In genomic region chr5:93578179-93578812, GRCh38 we compare ENCODE assay signal across 10 cellular contexts. TPM values are rescaled to one million over a fixed set of nuclear protein-coding genes. Genes with fewer than 3 reads are reported as not detected.
DNase-seq lines count a peak whose midpoint lies in the region; ATAC-seq, FAIRE-seq and TF ChIP-seq lines count a peak whose summit lies in the region.
"Had no signal": no experiment of that assay in that cellular context is flagged by ENCODE, and none has a peak within 500 bp of the region (broad histone marks: within the 10 kb centered on the region; RNA-seq: fewer than 3 reads in every experiment).

No MANE protein-coding gene starts in this region.

- peaks cover 2 to 28% (median 4%) of the 10 kb centered on the region in 4 donors for H3K27me3 ChIP-seq in liver (ENCODE audit: control insufficient read depth in 4 of 4, insufficient read depth in 4 of 4, low read length in 3 of 4)
- H3K27me3 ChIP-seq in HepG2 (ENCODE audit: control insufficient read depth in 1 of 2, insufficient read depth in 2 of 2, low read length in 2 of 2) = peaks cover 4 to 28% of the 10 kb centered on the region in 2 experiments; a peak in 4 of 5 replicates
- peaks cover 90% of the 10 kb centered on the region for H3K27me3 ChIP-seq in ectodermal cell (ENCODE audit: control insufficient read depth, insufficient read depth, low read length, poor library complexity, severe bottlenecking)
- peaks cover 0 to 3% of the 10 kb centered on the region in 2 donors for H3K27me3 ChIP-seq in uterus

- H3K4me1 Mint-ChIP-seq in naive thymus-derived CD8-positive, alpha-beta T cell = peaks cover 9 to 28% (median 24%) of the 10 kb centered on the region in 4 donors

- no peak for FAIRE-seq in HepG2 (lab: Jason Lieb, UNC)

- H4K20me1 ChIP-seq in HepG2 (ENCODE audit: insufficient read depth, low read length) = peaks cover 3% of the 10 kb centered on the region; the same call in 1 of the 2 replicates

- TF ChIP-seq CTCF in liver (IDR thresholded peaks at IDR 0.05; ENCODE audit: low read depth, low read length, missing input control) (no peak), HepG2 (CRISPR knock-in tag; IDR thresholded peaks at IDR 0.05) (no peak), uterus (IDR thresholded peaks at IDR 0.05) (no peak)

- peaks cover 0 to 8% (median 0%) of the 10 kb centered on the region in 3 donors for H3K36me3 Mint-ChIP-seq in naive thymus-derived CD8-positive, alpha-beta T cell

- H3K27ac ChIP-seq in liver (ENCODE audit: low read depth in 1 of 2, low read length in 2 of 2) (peak overlapping the region; percentile 58 to 86), HepG2 (ENCODE audit: extremely low read length, insufficient read depth, low read length) (no peak overlapping the region), ectodermal cell (ENCODE audit: insufficient read depth, low read depth, low read length, poor library complexity, severe bottlenecking) (no peak overlapping the region), uterus (peak overlapping the region; percentile 90 to 92)

- no peaks in the 10 kb centered on the region for H3K36me3 ChIP-seq in liver (ENCODE audit: control insufficient read depth in 4 of 4, insufficient read depth in 3 of 4, low read depth in 1 of 4, low read length in 3 of 4)
- no peaks in the 10 kb centered on the region for H3K36me3 ChIP-seq in HepG2 (replicated peaks in 1 of 2; ENCODE audit: control insufficient read depth in 1 of 2, insufficient read depth in 2 of 2, low read length in 2 of 2)
- no peaks in the 10 kb centered on the region for H3K36me3 ChIP-seq in ectodermal cell (ENCODE audit: control insufficient read depth, insufficient read depth, low read length)
- H3K36me3 ChIP-seq in uterus = no peaks in the 10 kb centered on the region

- peaks cover 0 to 4% (median 0%) of the 10 kb centered on the region in 9 donors for H3K9me3 Mint-ChIP-seq in naive thymus-derived CD8-positive, alpha-beta T cell

- ATAC-seq in HepG2 (no peak), HG02798 (IDR thresholded peaks at IDR 0.05; ENCODE audit: poor library complexity, unreplicated experiment) (no peak)
- ATAC-seq in naive thymus-derived CD8-positive, alpha-beta T cell = no peak

- DNase-seq in HepG2 (ENCODE audit: low spot score) (no peak), uterus (peak in 1 of 2 donors; percentile 46), DMS153 treated with DMSO at 0.1 percent for 48 hours (lab: John Stamatoyannopoulos, UW; ENCODE audit: unreplicated experiment) (no peak), NCI-H2081 treated with DMSO at 0.1 percent for 48 hours (lab: John Stamatoyannopoulos, UW) (no peak)
- DNase-seq in naive thymus-derived CD8-positive, alpha-beta T cell = no peak
- DNase-seq: NCI-H1930 had no signal

- in situ Hi-C loops in HepG2 (cut with HindIII; ENCODE audit: extremely low pct_ligation_motif_present, low pct_unique_long_range_greater_than_20kb) = no loop called here

- TF ChIP-seq POLR2A in HepG2 (IDR thresholded peaks at IDR 0.05; ENCODE audit: insufficient read depth in 1 of 2, low read depth in 2 of 2, low read length in 2 of 2) = no peak
- no peak for TF ChIP-seq POLR2A in uterus (IDR thresholded peaks at IDR 0.05)

- H3K9ac ChIP-seq in liver (ENCODE audit: low read depth in 1 of 2, low read length in 2 of 2) (no peak overlapping the region), HepG2 (ENCODE audit: insufficient read depth, low read depth, low read length) (no peak overlapping the region)

- WGBS in liver = 64% methylated on average over 19 of the region's 19 CpGs
- 84% methylated on average over 18 of the region's 19 CpGs for WGBS in HepG2 (ENCODE audit: low lambda C conversion rate)
- 5 to 8% methylated on average over 19 of the region's 19 CpGs for WGBS in ectodermal cell, 2 experiments

- H3K9me3 ChIP-seq in liver (ENCODE audit: control insufficient read depth in 4 of 4, low read length in 3 of 4) (no peaks in the 10 kb centered on the region), HepG2 (ENCODE audit: low read length) (no peaks in the 10 kb centered on the region), ectodermal cell (ENCODE audit: control insufficient read depth, low read length) (no peaks in the 10 kb centered on the region), uterus (no peaks in the 10 kb centered on the region)

- H3K27ac Mint-ChIP-seq in naive thymus-derived CD8-positive, alpha-beta T cell = peak overlapping the region in 1 of 10 donors; percentile 65

- H3K4me2 ChIP-seq in HepG2 (ENCODE audit: low read depth, low read length) = no peak overlapping the region

- peak overlapping the region in 7 of 10 donors; percentile 12 to 74 (median 59) for H3K4me3 Mint-ChIP-seq in naive thymus-derived CD8-positive, alpha-beta T cell

- intact Hi-C loops in HepG2 (cut with micrococcal nuclease; ENCODE audit: unreplicated experiment) = loop anchor here (5.0 kb wide), 1 partner anchor 901 kb away; no protein-coding TSS in a partner anchor
- intact Hi-C loops in uterus (cut with DNase I; ENCODE audit: low total_unique reads) = loop anchor here (5.0 kb wide), 1 partner anchor 46 kb away; no protein-coding TSS in a partner anchor

- peaks cover 55 to 69% (median 59%) of the 10 kb centered on the region in 5 donors for H3K27me3 Mint-ChIP-seq in naive thymus-derived CD8-positive, alpha-beta T cell

- TF ChIP-seq EP300 in HepG2 (IDR thresholded peaks at IDR 0.05; ENCODE audit: low read depth in 2 of 2, low read length in 2 of 2) = no peak
- no peak for TF ChIP-seq EP300 in HepG2 (CRISPR knock-in tag; IDR thresholded peaks at IDR 0.05; ENCODE audit: borderline replicate concordance)

- no peak overlapping the region for H2AFZ ChIP-seq in HepG2 (ENCODE audit: low read length)

- CTCF ChIA-PET in HepG2 (lab: Yijun Ruan, JAX; ENCODE audit: low intra/inter-chr PET ratio, low total read pairs) = no interaction called here

- H3K4me3 ChIP-seq in liver (ENCODE audit: low read depth in 1 of 3, low read length in 3 of 3) = no peak overlapping the region
- H3K4me3 ChIP-seq in HepG2 (replicated peaks in 1 of 3; ENCODE audit: insufficient read depth in 1 of 3, low read depth in 2 of 3, low read length in 3 of 3) = no peak overlapping the region
- H3K4me3 ChIP-seq in ectodermal cell (ENCODE audit: insufficient read depth, low read depth, low read length) = peak overlapping the region; percentile 78
- peak overlapping the region; percentile 53 to 65 for H3K4me3 ChIP-seq in uterus

- no peaks in the 10 kb centered on the region for H3K79me2 ChIP-seq in HepG2 (ENCODE audit: insufficient read depth, low read length)

- no TSS peak for BruUV-seq in HepG2 (replicated peaks; lab: Mats Ljungman, UMichigan)

- POLR2A ChIA-PET in HepG2 (lab: Yijun Ruan, JAX) = no interaction called here
- POLR2A ChIA-PET in naive thymus-derived CD8-positive, alpha-beta T cell (lab: Charles Lee) = no interaction called here

- H3K4me1 ChIP-seq in liver (ENCODE audit: control insufficient read depth in 4 of 4, insufficient read depth in 4 of 4, low read length in 3 of 4) = peaks cover 2 to 34% (median 21%) of the 10 kb centered on the region in 4 donors
- peaks cover 26% of the 10 kb centered on the region for H3K4me1 ChIP-seq in HepG2 (ENCODE audit: insufficient read depth, low read length)
- H3K4me1 ChIP-seq in ectodermal cell (ENCODE audit: control insufficient read depth, insufficient read depth, low read length) = peaks cover 45% of the 10 kb centered on the region
- no peaks in the 10 kb centered on the region for H3K4me1 ChIP-seq in uterus

- TF ChIP-seq RAD21 in liver (IDR thresholded peaks at IDR 0.05) (no peak), HepG2 (CRISPR knock-in tag; IDR thresholded peaks at IDR 0.05) (no peak)

RNA-seq across cellular contexts. Expression of gene NR2F1-AS1, which starts 2.7 kb away (rescaled TPM):
- 1 to 10 TPM; 2.3 to 4.0 TPM for total RNA-seq in liver
- 1 to 10 TPM; 2.0 TPM for polyA plus RNA-seq in liver
- 2.1 and 2.8 TPM in 2 replicates for total RNA-seq in HepG2 (2016; rRNA removed; fragmentation: Illumina TruSeq; extraction: Trizol)
- total RNA-seq in HepG2 (2016; cell fraction: cytosol; rRNA removed; fragmentation: Illumina TruSeq; extraction: Trizol; ENCODE audit: low read depth) = 2.5 and 2.7 TPM in 2 replicates
- total RNA-seq in HepG2 (2016; cell fraction: insoluble cytoplasmic fraction; rRNA removed; fragmentation: Illumina TruSeq; extraction: Trizol) = 0.64 and 1.1 TPM in 2 replicates
- total RNA-seq in HepG2 (2016; cell fraction: membrane; rRNA removed; fragmentation: Illumina TruSeq; extraction: Trizol) = 3.5 and 3.7 TPM in 2 replicates
- total RNA-seq in HepG2 (2016; cell fraction: nucleus; rRNA removed; fragmentation: Illumina TruSeq; extraction: Trizol) = 3.5 and 4.9 TPM in 2 replicates
- 2.8 and 3.1 TPM in 2 replicates for polyA plus RNA-seq in HepG2 (2011; rRNA removed)
- 1.1 and 2.4 TPM in 2 replicates for polyA plus RNA-seq in HepG2 (2011; cell fraction: cytosol; rRNA removed)
- 2.9 and 5.9 TPM in 2 replicates for polyA plus RNA-seq in HepG2 (2011; cell fraction: nucleus; rRNA removed)
- 5.1 and 7.3 TPM in 2 replicates for polyA plus RNA-seq in HepG2 (2012)
- 3.6 and 4.1 TPM in 2 replicates for polyA plus RNA-seq in HepG2 (2016; cell fraction: cytosol; fragmentation: Illumina TruSeq; extraction: Trizol; ENCODE audit: low read depth)
- 0.48 and 2.3 TPM in 2 replicates for polyA plus RNA-seq in HepG2 (2016; cell fraction: insoluble cytoplasmic fraction; fragmentation: Illumina TruSeq; extraction: Trizol; ENCODE audit: low read depth)
- 2.6 and 5.7 TPM in 2 replicates for polyA plus RNA-seq in HepG2 (2016; cell fraction: membrane; fragmentation: Illumina TruSeq; extraction: Trizol; ENCODE audit: low read depth)
- 2.3 and 2.9 TPM in 2 replicates for polyA plus RNA-seq in HepG2 (2016; cell fraction: nucleus; fragmentation: Illumina TruSeq; extraction: Trizol; ENCODE audit: insufficient read depth, low read depth)
- polyA minus RNA-seq in HepG2 (2011; rRNA and poly(A)+ RNA removed; ENCODE audit: low replicate concordance) = 2.2 and 4.6 TPM in 2 replicates
- 2.1 TPM in 1 of 2 replicates, not detected in the other for polyA minus RNA-seq in HepG2 (2011; cell fraction: cytosol; rRNA and poly(A)+ RNA removed)
- polyA minus RNA-seq in HepG2 (2011; cell fraction: nucleus; rRNA and poly(A)+ RNA removed) = 27.3 and 33.1 TPM in 2 replicates
- polyA plus RNA-seq in ectodermal cell (2013, experiment 1 of 4) = 17.0 TPM
- polyA plus RNA-seq in ectodermal cell (2013, experiment 2 of 4) = 18.7 TPM
- polyA plus RNA-seq in ectodermal cell (2013, experiment 3 of 4) = 13.3 TPM
- 19.5 TPM for polyA plus RNA-seq in ectodermal cell (2013, experiment 4 of 4)
- not detected for total RNA-seq in naive thymus-derived CD8-positive, alpha-beta T cell
- not detected for polyA plus RNA-seq in naive thymus-derived CD8-positive, alpha-beta T cell
- total RNA-seq in uterus = 10 to 100 TPM in 3 of 4 donors, 1 to 10 TPM in 1; 4.4 to 46.1 (median 19.9) TPM
- total RNA-seq: mononuclear cell had no signal

RNA-seq across cellular contexts. Expression of gene NR2F1, which starts 4.7 kb away (rescaled TPM):
- total RNA-seq in liver (10 to 100 TPM; 10.3 to 10.9 TPM), HepG2 (2016; rRNA removed; fragmentation: Illumina TruSeq; extraction: Trizol) (14.0 and 17.1 TPM in 2 replicates), uterus (10 to 100 TPM; 26.8 to 55.0 (median 40.6) TPM)
- polyA plus RNA-seq in liver (10 to 100 TPM in 1 of 2 donors, 1 to 10 TPM in 1; 3.9 to 13.0 TPM), HepG2 (2011; rRNA removed) (59.7 and 76.5 TPM in 2 replicates)
- 4.3 and 4.6 TPM in 2 replicates for total RNA-seq in HepG2 (2016; cell fraction: cytosol; rRNA removed; fragmentation: Illumina TruSeq; extraction: Trizol; ENCODE audit: low read depth)
- 12.7 and 15.6 TPM in 2 replicates for total RNA-seq in HepG2 (2016; cell fraction: insoluble cytoplasmic fraction; rRNA removed; fragmentation: Illumina TruSeq; extraction: Trizol)
- 12.0 and 12.1 TPM in 2 replicates for total RNA-seq in HepG2 (2016; cell fraction: membrane; rRNA removed; fragmentation: Illumina TruSeq; extraction: Trizol)
- 14.7 and 16.7 TPM in 2 replicates for total RNA-seq in HepG2 (2016; cell fraction: nucleus; rRNA removed; fragmentation: Illumina TruSeq; extraction: Trizol)
- 48.3 and 60.7 TPM in 2 replicates for polyA plus RNA-seq in HepG2 (2011; cell fraction: cytosol; rRNA removed)
- polyA plus RNA-seq in HepG2 (2011; cell fraction: nucleus; rRNA removed) = 179 and 207 TPM in 2 replicates
- 28.9 and 65.9 TPM in 2 replicates for polyA plus RNA-seq in HepG2 (2012)
- polyA plus RNA-seq in HepG2 (2016; cell fraction: cytosol; fragmentation: Illumina TruSeq; extraction: Trizol; ENCODE audit: low read depth) = 1.4 and 2.1 TPM in 2 replicates
- polyA plus RNA-seq in HepG2 (2016; cell fraction: insoluble cytoplasmic fraction; fragmentation: Illumina TruSeq; extraction: Trizol; ENCODE audit: low read depth) = 16.0 and 19.7 TPM in 2 replicates
- 4.8 and 5.9 TPM in 2 replicates for polyA plus RNA-seq in HepG2 (2016; cell fraction: membrane; fragmentation: Illumina TruSeq; extraction: Trizol; ENCODE audit: low read depth)
- 37.8 and 39.6 TPM in 2 replicates for polyA plus RNA-seq in HepG2 (2016; cell fraction: nucleus; fragmentation: Illumina TruSeq; extraction: Trizol; ENCODE audit: insufficient read depth, low read depth)
- polyA minus RNA-seq in HepG2 (2011; rRNA and poly(A)+ RNA removed; ENCODE audit: low replicate concordance) = 62.1 and 114 TPM in 2 replicates
- polyA minus RNA-seq in HepG2 (2011; cell fraction: cytosol; rRNA and poly(A)+ RNA removed) = 46.9 and 57.0 TPM in 2 replicates
- 29.7 and 42.6 TPM in 2 replicates for polyA minus RNA-seq in HepG2 (2011; cell fraction: nucleus; rRNA and poly(A)+ RNA removed)
- 140 TPM for polyA plus RNA-seq in ectodermal cell (2013, experiment 1 of 4)
- 135 TPM for polyA plus RNA-seq in ectodermal cell (2013, experiment 2 of 4)
- polyA plus RNA-seq in ectodermal cell (2013, experiment 3 of 4) = 150 TPM
- polyA plus RNA-seq in ectodermal cell (2013, experiment 4 of 4) = 188 TPM
- total RNA-seq in naive thymus-derived CD8-positive, alpha-beta T cell = not detected
- not detected for polyA plus RNA-seq in naive thymus-derived CD8-positive, alpha-beta T cell

Comparison
In these comparisons a context has a peak if more than half of its experiments do, and no peak if none do; other contexts are left out.
1. H3K27ac ChIP-seq: peak in liver (2 of 2) and uterus (2 of 2); none in HepG2 (single experiment) and ectodermal cell (single experiment).
2. H3K4me3 ChIP-seq: peak in ectodermal cell (single experiment) and uterus (2 of 2); none in liver (0 of 3) and HepG2 (0 of 3).
3. RNA of gene NR2F1, which starts 4.7 kb away (total RNA-seq): 26.8 to 55.0 TPM in uterus, 4.3 to 17.1 TPM in HepG2 and 10.3 to 10.9 TPM in liver; not detected in naive thymus-derived CD8-positive, alpha-beta T cell; every median in the first group is over 4 times any median in the second.